In the genomic region with DNA sequence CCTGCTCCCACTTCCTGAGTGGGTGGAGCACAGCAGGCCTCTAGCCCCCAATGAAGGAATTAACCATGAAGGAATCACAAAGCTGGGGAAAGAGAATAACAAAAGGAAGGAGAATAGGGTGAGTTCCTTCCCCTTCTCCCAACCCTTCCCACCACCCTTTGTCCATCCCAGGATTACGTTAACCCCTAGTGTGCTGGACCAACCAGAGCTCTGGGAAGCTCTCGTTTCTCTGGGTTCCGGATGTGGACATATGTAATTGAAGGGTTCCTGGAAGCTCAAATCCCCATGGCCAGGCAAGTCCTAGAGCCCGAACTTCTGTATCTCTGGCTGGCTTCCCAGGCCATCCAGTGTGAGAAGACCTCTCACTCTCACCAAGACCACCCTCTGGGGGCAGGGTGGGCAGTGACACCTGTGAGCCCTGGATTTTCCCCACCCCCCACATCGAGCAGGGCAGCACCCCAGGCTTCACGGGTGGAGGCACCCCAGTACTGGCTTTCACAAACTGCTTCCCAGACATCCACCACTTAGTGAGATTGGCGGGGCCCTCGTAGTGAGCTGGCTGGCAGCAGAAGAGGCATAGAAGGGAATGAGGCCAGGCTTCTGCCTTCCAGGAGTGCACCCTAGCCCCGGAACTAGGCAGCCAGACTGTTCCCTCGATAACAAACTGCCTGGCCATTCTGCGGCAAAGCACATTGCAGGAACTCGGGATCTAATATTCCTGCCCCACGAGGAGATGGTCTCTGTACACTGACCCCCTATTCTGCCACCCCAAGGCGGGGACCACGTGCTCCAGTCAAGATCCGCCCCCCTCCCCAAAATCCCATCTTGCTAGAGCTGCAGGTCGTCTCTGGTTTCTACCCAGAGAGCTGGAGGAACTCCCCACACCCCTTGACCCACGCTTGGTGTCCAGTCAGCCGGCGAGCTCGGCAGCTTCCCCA, we compare ENCODE assay signal across 9 cellular contexts. TPM values are rescaled to one million over a fixed set of nuclear protein-coding genes. Genes with fewer than 3 reads are reported as not detected.
DNase-seq lines count a peak whose midpoint lies in the region; ATAC-seq, FAIRE-seq and TF ChIP-seq lines count a peak whose summit lies in the region.
"Had no signal": no experiment of that assay in that cellular context is flagged by ENCODE, and none has a peak within 500 bp of the region (broad histone marks: within the 10 kb centered on the region; RNA-seq: fewer than 3 reads in every experiment).

No MANE protein-coding gene starts in this region.

- H3K4me3 ChIP-seq in A673 (ENCODE audit: low read depth, low read length, poor library complexity, severe bottlenecking) (peak overlapping the region; percentile 63), bronchial epithelial cell (ENCODE audit: low read depth, low read length) (peak overlapping the region; percentile 98), mononuclear cell (ENCODE audit: low read length) (peak overlapping the region; percentile 61)

- peaks cover 5% of the 10 kb centered on the region for H3K27me3 ChIP-seq in A673 (replicated peaks; ENCODE audit: insufficient read depth, low read depth, low read length, poor library complexity)
- H3K27me3 ChIP-seq in bronchial epithelial cell (ENCODE audit: control insufficient read depth, insufficient read depth, low read length), result no peaks in the 10 kb centered on the region
- peaks cover 14% of the 10 kb centered on the region for H3K27me3 ChIP-seq in mononuclear cell (ENCODE audit: insufficient read depth, low read length)

- CTCF ChIA-PET in A673 (lab: Charles Lee), result no interaction called here
- CTCF ChIA-PET in HEK293T (lab: Yijun Ruan, JAX), result interaction anchor here (0.6 to 1.0 kb wide), 4 partner anchors 13 to 391 kb away, joined by 4 to 5 read pairs (median 5); no protein-coding TSS in a partner anchor

- FAIRE-seq in bronchial epithelial cell (lab: Jason Lieb, UNC), result no peak

- no peak for ATAC-seq in HG02623 (IDR thresholded peaks at IDR 0.05; ENCODE audit: unreplicated experiment)

- H3K27ac ChIP-seq in A673 (ENCODE audit: low read depth, low read length, poor library complexity, severe bottlenecking), result no peak overlapping the region

- H3K9me3 ChIP-seq in A673 (ENCODE audit: low read depth, low read length, poor library complexity, severe bottlenecking) (no peaks in the 10 kb centered on the region), mononuclear cell (ENCODE audit: low read depth, low read length) (no peaks in the 10 kb centered on the region)

- DNase-seq in A673 (ENCODE audit: low spot score) (no peak), HEK293T (ENCODE audit: extremely low spot score) (no peak), bronchial epithelial cell (ENCODE audit: low read depth) (no peak), T-helper 1 cell (no peak), NCI-H226 (no peak)
- DNase-seq in activated CD8-positive, alpha-beta memory T cell treated with anti-CD3 and anti-CD28 coated beads for 24 hours, result no peak
- DNase-seq: NCI-H2029 treated with DMSO at 0.1 percent for 48 hours had no signal

- H3K4me1 ChIP-seq in A673 (ENCODE audit: insufficient read depth, low read length, poor library complexity, severe bottlenecking), result peaks cover 26% of the 10 kb centered on the region
- H3K4me1 ChIP-seq in mononuclear cell (ENCODE audit: insufficient read depth, low read length), result peaks cover 33% of the 10 kb centered on the region

- no TSS peak for BruUV-seq in A673 (replicated peaks; lab: Mats Ljungman, UMichigan)

- POLR2A ChIA-PET in A673 (lab: Charles Lee; ENCODE audit: low non-redundant PET), result no interaction called here
- POLR2A ChIA-PET in HEK293T (lab: Yijun Ruan, JAX), result no interaction called here

- TF ChIP-seq CTCF in A673 (conservative IDR thresholded peaks at IDR 0.05; ENCODE audit: low read depth, low read length) (no peak), bronchial epithelial cell (IDR thresholded peaks at IDR 0.05; ENCODE audit: insufficient read depth, low read length, severe bottlenecking) (no peak)

- intact Hi-C loops in A673 (cut with micrococcal nuclease; ENCODE audit: unreplicated experiment), result loop anchor here (5.0 to 10.0 kb wide), 2 partner anchors 245 to 378 kb away; no protein-coding TSS in a partner anchor

- H3K36me3 ChIP-seq in A673 (ENCODE audit: insufficient read depth, low read length, poor library complexity, severe bottlenecking) (no peaks in the 10 kb centered on the region), bronchial epithelial cell (ENCODE audit: control insufficient read depth, insufficient read depth, low read length) (peaks cover 35% of the 10 kb centered on the region)

TF ChIP-seq in HEK293T, 16 proteins besides CTCF, POLR2A, EP300 and RAD21:
- TF ChIP-seq L3MBTL2 (conservative IDR thresholded peaks at IDR 0.05) (peak; percentile 42; the same call in 1 of the 2 replicates), NFRKB (IDR thresholded peaks at IDR 0.05) (no peak)

RNA-seq across cellular contexts. Expression of gene NECTIN1, which starts 2.1 kb away (rescaled TPM):
- total RNA-seq in A673 (2021) (9.8 and 10.1 TPM in 2 replicates), bronchial epithelial cell (85.3 and 161 TPM in 2 replicates), mononuclear cell (2.0 TPM)
